Comparison of ENCODE assay signal across 15 cellular contexts in the genomic region with DNA sequence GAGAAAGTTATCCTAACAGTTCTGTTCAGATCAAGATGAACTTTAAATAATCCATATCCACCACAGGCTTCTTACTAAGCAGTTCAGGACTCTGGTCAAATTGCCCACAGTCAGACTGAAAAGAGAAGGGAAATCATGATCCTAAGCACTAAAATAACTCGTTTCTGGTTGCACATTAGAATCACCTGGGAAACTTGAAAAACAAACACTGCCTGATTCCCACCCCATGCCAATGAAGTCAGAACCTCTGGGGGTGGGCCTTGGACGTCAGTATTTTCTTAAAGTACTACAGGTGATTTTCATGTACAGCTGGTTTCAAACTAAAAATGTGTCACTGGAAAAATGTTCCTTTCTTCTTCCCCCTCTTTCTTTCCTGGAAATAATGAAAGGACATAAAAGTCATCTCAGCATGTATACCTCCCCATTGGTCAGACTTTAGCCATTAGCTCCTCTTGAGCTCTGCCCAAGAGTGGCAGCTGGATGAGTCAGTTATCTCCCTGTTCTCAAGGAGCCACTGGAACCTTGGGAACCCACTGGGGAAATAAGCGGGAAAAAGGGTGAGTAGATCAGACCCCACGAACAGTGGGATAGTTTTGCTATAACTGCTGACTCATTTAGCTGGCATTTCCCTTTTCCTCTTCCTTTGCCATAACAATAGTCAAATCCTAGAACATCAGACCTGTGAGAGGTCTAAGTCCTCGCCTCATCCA.
DNase-seq lines count a peak whose midpoint lies in the region; ATAC-seq, FAIRE-seq and TF ChIP-seq lines count a peak whose summit lies in the region.
"Had no signal": no experiment of that assay in that cellular context is flagged by ENCODE, and none has a peak within 500 bp of the region (broad histone marks: within the 10 kb centered on the region; RNA-seq: fewer than 3 reads in every experiment).

No MANE protein-coding gene starts in this region.

- H3K27me3 ChIP-seq in bronchial epithelial cell (ENCODE audit: control insufficient read depth, insufficient read depth, low read length), result no peaks in the 10 kb centered on the region
- H3K27me3 ChIP-seq: BLaER1 treated with 17β-estradiol and CSF1 and Interleukin-3, amounts not matched to agents 10 nM and 100 nM had no signal

- H3K4me3 ChIP-seq in AG10803 (ENCODE audit: low read length) (no peak overlapping the region), bronchial epithelial cell (ENCODE audit: low read depth, low read length) (no peak overlapping the region)
- H3K4me3 ChIP-seq: BLaER1 treated with 17β-estradiol and CSF1 and Interleukin-3, amounts not matched to agents 10 nM and 100 nM; left ventricle myocardium inferior had no signal

- DNase-seq in AG10803 (ENCODE audit: low read depth) (peak; percentile 70), LHCN-M2 (ENCODE audit: low read depth) (peak; percentile 97), bronchial epithelial cell (ENCODE audit: low read depth) (peak; percentile 46), kidney glomerular epithelial cell (lab: John Stamatoyannopoulos, UW) (peak; percentile 50), epidermal melanocyte (ENCODE audit: insufficient read length, low spot score) (no peak), DMS114 treated with DMSO at 0.1 percent for 48 hours (lab: John Stamatoyannopoulos, UW; ENCODE audit: unreplicated experiment) (no peak)
- DNase-seq in activated CD4-positive, alpha-beta T cell treated with anti-CD3 and anti-CD28 coated beads for 4 hours, result no peak
- DNase-seq: cortex of kidney, H7, left ventricle myocardium inferior, NCI-H1048, NCI-H510A treated with DMSO at 0.1 percent for 48 hours had no signal

- TF ChIP-seq CTCF in AG10803 (conservative IDR thresholded peaks at IDR 0.05; ENCODE audit: low read length) (no peak), bronchial epithelial cell (IDR thresholded peaks at IDR 0.05; ENCODE audit: insufficient read depth, low read length, severe bottlenecking) (no peak)

- no peak for FAIRE-seq in bronchial epithelial cell (lab: Jason Lieb, UNC)

- no peaks in the 10 kb centered on the region for H3K36me3 ChIP-seq in bronchial epithelial cell (ENCODE audit: control insufficient read depth, insufficient read depth, low read length)
- H3K36me3 ChIP-seq: left ventricle myocardium inferior had no signal

- ATAC-seq in GM18907 (IDR thresholded peaks at IDR 0.05; ENCODE audit: unreplicated experiment), result no peak
- ATAC-seq: Right ventricle myocardium inferior had no signal

Comparison
In these comparisons a context has a peak if more than half of its experiments do, and no peak if none do; other contexts are left out.
1. DNase-seq: peak in AG10803 (single experiment), LHCN-M2 (single experiment), bronchial epithelial cell (single experiment) and kidney glomerular epithelial cell (single experiment); none in epidermal melanocyte (single experiment), DMS114 treated with DMSO at 0.1 percent for 48 hours (single experiment) and activated CD4-positive, alpha-beta T cell treated with anti-CD3 and anti-CD28 coated beads for 4 hours (0 of 2).